In genomic region chr6:131268303-131268702, GRCh38 we compare ENCODE assay signal across 28 cellular contexts.
"Had no signal": no experiment of that assay in that cellular context is flagged by ENCODE, and none has a peak within 500 bp of the region (broad histone marks: within the 10 kb centered on the region; RNA-seq: fewer than 3 reads in every experiment).

No MANE protein-coding gene starts in this region.

- H3K27me3 Mint-ChIP-seq: activated CD4-positive, alpha-beta memory T cell treated with anti-CD3 and anti-CD28 coated beads for 36 hours; activated CD4-positive, alpha-beta T cell treated with anti-CD3 and anti-CD28 coated beads for 36 hours; activated CD4-positive, alpha-beta T cell treated with anti-CD3 and anti-CD28 coated beads, Interleukin-2, amount 10 ng/mL, durations not matched to agents 24 days and 14 days; activated CD8-positive, alpha-beta memory T cell treated with anti-CD3 and anti-CD28 coated beads, Interleukin-2, amount 10 ng/mL, durations not matched to agents 7 days and 5 days; activated naive CD8-positive, alpha-beta T cell treated with anti-CD3 and anti-CD28 coated beads, Interleukin-2, amount 10 ng/mL, durations not matched to agents 7 days and 5 days; activated T-helper 17 cell treated with anti-CD3 and anti-CD28 coated beads, Interleukin-2, amount 50 U/mL, for 72 hours; brain; central memory CD8-positive, alpha-beta T cell; dendritic cell treated with granulocyte-macrophage colony-stimulating factor and Interleukin-4, amounts not matched to agents 40 ng/mL and 50 ng/mL, for 4 days had no signal

- H3K36me3 ChIP-seq: ascending aorta, heart left ventricle had no signal

- H3K4me3 ChIP-seq: ascending aorta, coronary artery, dorsolateral prefrontal cortex, heart left ventricle had no signal

- H3K4me1 ChIP-seq: ascending aorta, heart left ventricle had no signal

- H3K9me3 Mint-ChIP-seq: central memory CD8-positive, alpha-beta T cell; dendritic cell treated with granulocyte-macrophage colony-stimulating factor and Interleukin-4, amounts not matched to agents 40 ng/mL and 50 ng/mL, for 4 days had no signal

- H3K27me3 ChIP-seq: ascending aorta, dorsolateral prefrontal cortex, heart left ventricle had no signal

- H3K4me1 Mint-ChIP-seq: activated naive CD8-positive, alpha-beta T cell treated with anti-CD3 and anti-CD28 coated beads, Interleukin-2, amount 10 ng/mL, durations not matched to agents 7 days and 5 days; endodermal cell had no signal

- ATAC-seq: activated CD4-positive, alpha-beta T cell treated with anti-CD3 and anti-CD28 coated beads for 36 hours; activated CD8-positive, alpha-beta memory T cell treated with anti-CD3 and anti-CD28 coated beads, Interleukin-2, amount 10 ng/mL, durations not matched to agents 7 days and 5 days; activated CD8-positive, alpha-beta T cell treated with anti-CD3 and anti-CD28 coated beads, Interleukin-2, amount 10 ng/mL, durations not matched to agents 7 days and 5 days; activated naive CD4-positive, alpha-beta T cell treated with anti-CD3 and anti-CD28 coated beads, Interleukin-2, amount 50 U/mL, for 72 hours; activated T-helper 17 cell treated with anti-CD3 and anti-CD28 coated beads, Interleukin-2, amount 50 U/mL, for 72 hours; esophagus mucosa; heart left ventricle had no signal

- H3K27ac Mint-ChIP-seq: activated CD4-positive, alpha-beta memory T cell treated with anti-CD3 and anti-CD28 coated beads for 36 hours; activated CD4-positive, alpha-beta T cell treated with anti-CD3 and anti-CD28 coated beads for 36 hours; activated CD4-positive, alpha-beta T cell treated with anti-CD3 and anti-CD28 coated beads, Interleukin-2, amount 10 ng/mL, durations not matched to agents 24 days and 14 days; activated CD8-positive, alpha-beta memory T cell treated with anti-CD3 and anti-CD28 coated beads, Interleukin-2, amount 10 ng/mL, durations not matched to agents 7 days and 5 days; activated CD8-positive, alpha-beta T cell treated with anti-CD3 and anti-CD28 coated beads, Interleukin-2, amount 10 ng/mL, durations not matched to agents 7 days and 5 days; activated naive CD4-positive, alpha-beta T cell treated with anti-CD3 and anti-CD28 coated beads, Interleukin-2, amount 50 U/mL, for 72 hours; activated naive CD8-positive, alpha-beta T cell treated with anti-CD3 and anti-CD28 coated beads, Interleukin-2, amount 10 ng/mL, durations not matched to agents 7 days and 5 days; activated T-helper 17 cell treated with anti-CD3 and anti-CD28 coated beads, Interleukin-2, amount 50 U/mL, for 72 hours; brain; dendritic cell treated with granulocyte-macrophage colony-stimulating factor and Interleukin-4, amounts not matched to agents 40 ng/mL and 50 ng/mL, for 4 days; endodermal cell had no signal

- DNase-seq: activated CD4-positive, alpha-beta memory T cell treated with anti-CD3 and anti-CD28 coated beads for 36 hours; activated CD4-positive, alpha-beta T cell treated with anti-CD3 and anti-CD28 coated beads for 36 hours; activated CD4-positive, alpha-beta T cell treated with anti-CD3 and anti-CD28 coated beads, Interleukin-2, amount 10 ng/mL, durations not matched to agents 24 days and 14 days; activated CD4-positive, CD25-positive, alpha-beta regulatory T cell; activated CD4-positive, CD25-positive, alpha-beta regulatory T cell treated with anti-CD3 and anti-CD28 coated beads, Interleukin-2, amount 50 U/mL, for 72 hours; activated CD8-positive, alpha-beta memory T cell treated with anti-CD3 and anti-CD28 coated beads, Interleukin-2, amount 10 ng/mL, durations not matched to agents 7 days and 5 days; activated CD8-positive, alpha-beta memory T cell treated with anti-CD3 and anti-CD28 coated beads, Interleukin-2, amount 50 U/mL, for 4 hours; activated CD8-positive, alpha-beta T cell treated with anti-CD3 and anti-CD28 coated beads, Interleukin-2, amount 10 ng/mL, durations not matched to agents 7 days and 5 days; activated effector memory CD4-positive, alpha-beta T cell treated with Interleukin-2 at 50 U/mL for 16 hours; activated gamma-delta T cell treated with Interleukin-2 at 50 U/mL for 16 hours; activated naive CD4-positive, alpha-beta T cell treated with anti-CD3 and anti-CD28 coated beads for 36 hours; activated naive CD8-positive, alpha-beta T cell treated with anti-CD3 and anti-CD28 coated beads, Interleukin-2, amount 10 ng/mL, durations not matched to agents 7 days and 5 days; activated T-cell treated with anti-CD3 and anti-CD28 coated beads, Interleukin-2, amount 50 U/mL, for 1 hour; dorsolateral prefrontal cortex; effector memory CD4-positive, alpha-beta T cell; endodermal cell; foreskin fibroblast; glutamatergic neuron; heart left ventricle; T-helper 2 cell had no signal

- H3K27ac ChIP-seq: ascending aorta, coronary artery, dorsolateral prefrontal cortex, heart left ventricle had no signal

- H3K4me3 Mint-ChIP-seq: activated CD4-positive, alpha-beta memory T cell treated with anti-CD3 and anti-CD28 coated beads for 36 hours; activated CD4-positive, alpha-beta T cell treated with anti-CD3 and anti-CD28 coated beads for 36 hours; activated CD4-positive, alpha-beta T cell treated with anti-CD3 and anti-CD28 coated beads, Interleukin-2, amount 10 ng/mL, durations not matched to agents 24 days and 14 days; activated CD8-positive, alpha-beta memory T cell treated with anti-CD3 and anti-CD28 coated beads, Interleukin-2, amount 10 ng/mL, durations not matched to agents 7 days and 5 days; activated CD8-positive, alpha-beta T cell treated with anti-CD3 and anti-CD28 coated beads, Interleukin-2, amount 10 ng/mL, durations not matched to agents 7 days and 5 days; activated naive CD4-positive, alpha-beta T cell treated with anti-CD3 and anti-CD28 coated beads for 36 hours; activated naive CD8-positive, alpha-beta T cell treated with anti-CD3 and anti-CD28 coated beads, Interleukin-2, amount 10 ng/mL, durations not matched to agents 7 days and 5 days; activated T-helper 17 cell treated with anti-CD3 and anti-CD28 coated beads, Interleukin-2, amount 50 U/mL, for 72 hours; brain; central memory CD8-positive, alpha-beta T cell; dendritic cell treated with granulocyte-macrophage colony-stimulating factor and Interleukin-4, amounts not matched to agents 40 ng/mL and 50 ng/mL, for 4 days; endodermal cell had no signal
